In genomic region chr4:168645933-168646768, GRCh38 we compare ENCODE assay signal across 1 cellular context.
A peak's percentile ranks its signal among the peaks of the same experiment; 100 is the strongest.
TF ChIP-seq lines count a peak whose summit lies in the region.

No MANE protein-coding gene starts in this region.

TF ChIP-seq in SK-N-SH, 30 proteins besides CTCF, POLR2A, EP300 and RAD21 (continued from another document):
- no peak for TF ChIP-seq ZBTB33 (IDR thresholded peaks at IDR 0.05; ENCODE audit: borderline replicate concordance, low read depth)
- TF ChIP-seq PBX3 (IDR thresholded peaks at IDR 0.05): peak; percentile 31; the same call in 1 of the 2 replicates
- TF ChIP-seq GABPA (IDR thresholded peaks at IDR 0.05; ENCODE audit: low read depth): no peak
- no peak for TF ChIP-seq FOXJ3 (CRISPR knock-in tag; IDR thresholded peaks at IDR 0.05)
- TF ChIP-seq MAX (IDR thresholded peaks at IDR 0.05; ENCODE audit: low read depth): 0 out of 2 replicates have a peak, but pooled peaks have one; percentile 10
- no peak for TF ChIP-seq TAF1 (IDR thresholded peaks at IDR 0.05; ENCODE audit: borderline replicate concordance, low read depth, low read length)
- no peak for TF ChIP-seq YY1 (IDR thresholded peaks at IDR 0.05; ENCODE audit: low read depth)
- TF ChIP-seq MEF2A (IDR thresholded peaks at IDR 0.05; ENCODE audit: borderline replicate concordance, low read depth): no peak
- no peak for TF ChIP-seq EZH2phosphoT487 (IDR thresholded peaks at IDR 0.05; ENCODE audit: borderline replicate concordance, low read depth)
- peak; percentile 67 for TF ChIP-seq MXI1 (IDR thresholded peaks at IDR 0.05; ENCODE audit: low read depth, low read length)
- no peak for TF ChIP-seq CHD2 (IDR thresholded peaks at IDR 0.05; ENCODE audit: low read length, partially characterized antibody)
- no peak; the same call in 1 of the 2 replicates for TF ChIP-seq GATA2 (CRISPR knock-in tag; IDR thresholded peaks at IDR 0.05)
- TF ChIP-seq USF2 (IDR thresholded peaks at IDR 0.05; ENCODE audit: borderline replicate concordance, low read depth, low read length): no peak
- TF ChIP-seq RFX5 (IDR thresholded peaks at IDR 0.05; ENCODE audit: low read length): no peak
- peak; percentile 12 for TF ChIP-seq RCOR1 (IDR thresholded peaks at IDR 0.05; ENCODE audit: low read length)
- no peak for TF ChIP-seq FOXM1 (IDR thresholded peaks at IDR 0.05; ENCODE audit: low read depth)
- TF ChIP-seq POLR2AphosphoS5 (IDR thresholded peaks at IDR 0.05; ENCODE audit: low read depth, low read length): peak; percentile 24; the same call in 1 of the 2 replicates
- peak; percentile 40 for TF ChIP-seq TCF12 (IDR thresholded peaks at IDR 0.05)
